8 cellular contexts compared by ENCODE assay signal in the genomic region with DNA sequence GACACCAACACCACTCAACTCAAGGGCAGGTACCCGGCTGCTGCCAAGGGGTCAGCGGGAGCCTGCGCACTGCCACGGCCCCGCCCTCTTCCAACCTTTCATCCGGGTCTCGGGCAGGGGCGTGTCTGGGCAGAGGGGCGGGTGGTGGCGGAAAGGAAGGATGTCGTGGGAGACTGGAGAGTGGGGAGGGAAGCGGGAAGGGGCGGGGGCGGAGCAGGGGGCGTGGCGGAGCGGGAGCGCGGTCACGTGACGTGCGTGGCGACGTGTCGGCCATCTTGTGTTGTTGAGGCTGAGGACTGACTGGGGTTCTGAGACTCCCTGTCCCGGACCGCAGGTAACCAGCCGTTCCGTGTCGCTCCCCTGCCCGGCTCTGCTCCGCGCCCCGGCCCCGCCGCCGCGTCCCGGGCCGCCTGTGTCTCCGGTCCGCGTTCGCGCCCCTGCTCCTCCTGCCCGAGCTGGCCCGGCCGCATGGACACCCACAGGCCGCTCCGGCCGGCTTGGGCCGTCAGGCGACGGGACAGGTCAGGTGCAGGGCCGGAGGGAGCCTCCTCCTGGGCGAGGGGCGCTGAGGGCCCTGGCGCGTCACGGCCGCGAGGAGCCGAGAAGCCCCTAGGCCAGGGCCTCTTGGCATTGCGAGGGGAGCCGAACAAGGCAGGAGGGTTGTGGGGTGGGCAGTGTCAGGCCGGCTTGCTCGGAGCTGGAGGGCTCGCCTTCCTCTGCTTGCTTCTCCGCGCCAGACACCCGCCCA. TPM values are rescaled to one million over a fixed set of nuclear protein-coding genes. Genes with fewer than 3 reads are reported as not detected.
DNase-seq lines count a peak whose midpoint lies in the region; ATAC-seq and TF ChIP-seq lines count a peak whose summit lies in the region.

GIGYF2 (plus strand) TSS at position 273 of the 748 bp plus-strand sequence. CDS start 37,867 bp downstream, outside the sequence.

- TF ChIP-seq CTCF in GM10266 (IDR thresholded peaks at IDR 0.05; ENCODE audit: control insufficient read depth, insufficient read depth, low read depth, missing control alignments): no peak
- no peak for TF ChIP-seq CTCF in suprapubic skin (IDR thresholded peaks at IDR 0.05)

- TF ChIP-seq POLR2A in suprapubic skin (IDR thresholded peaks at IDR 0.05): peak; percentile 35 to 69

- no peak for TF ChIP-seq EP300 in suprapubic skin (IDR thresholded peaks at IDR 0.05)

- H3K36me3 Mint-ChIP-seq in activated naive CD4-positive, alpha-beta T cell treated with anti-CD3 and anti-CD28 coated beads, Interleukin-2, amount 50 U/mL, for 72 hours: peaks cover 28 to 32% of the 10 kb centered on the region in 2 donors

- no peaks in the 10 kb centered on the region for H3K27me3 ChIP-seq in suprapubic skin

- peaks cover 38% of the 10 kb centered on the region for H3K4me1 ChIP-seq in suprapubic skin

- no peaks in the 10 kb centered on the region for H3K36me3 ChIP-seq in suprapubic skin

- H3K27ac Mint-ChIP-seq in activated naive CD4-positive, alpha-beta T cell treated with anti-CD3 and anti-CD28 coated beads, Interleukin-2, amount 50 U/mL, for 72 hours: peak within 1 kb of the TSS; percentile 95 to 98

- peaks cover 0 to 11% of the 10 kb centered on the region in 2 donors for H3K9me3 Mint-ChIP-seq in activated naive CD4-positive, alpha-beta T cell treated with anti-CD3 and anti-CD28 coated beads, Interleukin-2, amount 50 U/mL, for 72 hours

- WGBS in suprapubic skin: 0% methylated on average over 9 of the region's 71 CpGs

- peak; percentile 84 for ATAC-seq in HG02642 (IDR thresholded peaks at IDR 0.05; ENCODE audit: poor library complexity, unreplicated experiment)
- ATAC-seq in activated naive CD4-positive, alpha-beta T cell treated with anti-CD3 and anti-CD28 coated beads, Interleukin-2, amount 50 U/mL, for 72 hours: peak; percentile 89 to 95

- peak within 1 kb of the TSS; percentile 98 for H3K27ac ChIP-seq in suprapubic skin

- DNase-seq in GM10266 (ENCODE audit: extremely low spot score) (peak; percentile 96), NCI-H1105 treated with DMSO at 0.1 percent for 48 hours (lab: John Stamatoyannopoulos, UW) (peak; percentile 91), SKM-1 treated with dmso at 0.1 percent for 144 hours (lab: John Stamatoyannopoulos, UW; ENCODE audit: unreplicated experiment) (peak; percentile 92), glomerular endothelial cell (ENCODE audit: extremely low read depth, low read depth, low spot score) (peak; percentile 48), occipital lobe (lab: John Stamatoyannopoulos, UW) (peak; percentile 96), suprapubic skin (ENCODE audit: low spot score in 2 of 2) (peak; percentile 98 to 99)
- DNase-seq in activated naive CD4-positive, alpha-beta T cell treated with anti-CD3 and anti-CD28 coated beads, Interleukin-2, amount 50 U/mL, for 72 hours (ENCODE audit: low spot score in 2 of 2): peak; percentile 91 to 94

- peak within 1 kb of the TSS; percentile 92 for H3K4me3 ChIP-seq in suprapubic skin

- no peaks in the 10 kb centered on the region for H3K9me3 ChIP-seq in suprapubic skin

RNA-seq across cellular contexts. Expression of gene GIGYF2, which starts in this region (rescaled TPM):
- 10 to 100 TPM; 63.4 to 64.7 TPM for total RNA-seq in activated naive CD4-positive, alpha-beta T cell treated with anti-CD3 and anti-CD28 coated beads, Interleukin-2, amount 50 U/mL, for 72 hours
- total RNA-seq in glomerular endothelial cell (35.2 and 52.5 TPM in 2 replicates), occipital lobe (111 TPM), suprapubic skin (100 to 1,000 TPM in 1 of 4 donors, 10 to 100 TPM in 3; 69.0 to 208 (median 80.4) TPM)

Comparison
In these comparisons a context has a peak if more than half of its experiments do, and no peak if none do; other contexts are left out.
1. Peak in every context shown above with its lines: DNase-seq, ATAC-seq, H3K4me3 ChIP-seq and H3K27ac ChIP-seq.
2. DNase-seq: peak in every context shown above with its lines; median percentile 98 in suprapubic skin; 96 in GM10266; 96 in occipital lobe; 92 in activated naive CD4-positive, alpha-beta T cell treated with anti-CD3 and anti-CD28 coated beads, Interleukin-2, amount 50 U/mL, for 72 hours; 92 in SKM-1 treated with dmso at 0.1 percent for 144 hours; 91 in NCI-H1105 treated with DMSO at 0.1 percent for 48 hours; 48 in glomerular endothelial cell.